Comparison of ENCODE assay signal across 14 cellular contexts in the genomic region with DNA sequence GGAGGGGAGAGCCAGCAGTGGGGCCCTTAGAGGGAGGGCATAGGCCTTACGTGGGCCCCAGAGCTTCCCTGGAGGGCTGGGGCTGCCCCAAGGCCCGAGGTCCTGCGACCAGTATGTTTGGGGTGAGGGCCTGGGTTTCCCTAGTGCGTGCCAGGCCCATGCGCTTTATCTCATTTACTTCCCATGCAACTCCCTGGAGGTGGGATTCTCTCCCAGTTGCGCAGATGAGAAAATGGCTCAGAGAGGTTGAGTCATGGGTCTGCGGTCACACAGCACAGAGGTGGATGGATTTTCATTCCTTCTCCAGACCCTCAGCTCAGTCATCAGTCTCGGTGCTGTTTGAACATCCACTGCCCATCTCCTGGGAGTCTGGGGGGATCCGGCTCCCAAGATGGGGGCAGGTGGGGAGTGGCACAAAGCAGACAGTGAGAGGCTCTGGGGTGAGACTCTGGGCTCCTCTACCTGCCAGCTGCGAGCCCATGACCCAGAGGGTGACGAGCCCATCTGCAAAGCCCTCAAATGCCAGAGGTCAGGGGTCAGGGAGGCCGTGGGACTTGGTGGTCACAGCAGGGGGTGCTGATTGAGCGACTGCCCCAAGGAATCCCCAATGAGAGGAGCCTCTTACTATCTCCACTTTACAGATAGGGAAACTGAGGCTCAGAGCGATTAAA.
"Had no signal": no experiment of that assay in that cellular context is flagged by ENCODE, and none has a peak within 500 bp of the region (broad histone marks: within the 10 kb centered on the region; RNA-seq: fewer than 3 reads in every experiment).

No MANE protein-coding gene starts in this region.

- H3K4me1 ChIP-seq: gastrocnemius medialis had no signal

- H3K4me3 ChIP-seq: gastrocnemius medialis, heart right ventricle, skin epidermis had no signal

- H3K4me3 Mint-ChIP-seq: endodermal cell had no signal

- DNase-seq: activated CD4-positive, alpha-beta T cell treated with anti-CD3 and anti-CD28 coated beads, Interleukin-2, amount 50 U/mL, for 1 hour; activated CD8-positive, alpha-beta memory T cell treated with anti-CD3 and anti-CD28 coated beads for 24 hours; activated naive CD4-positive, alpha-beta T cell; endodermal cell; gastrocnemius medialis; heart right ventricle; retina; stimulated activated CD4-positive, alpha-beta T cell treated with anti-CD3 and anti-CD28 coated beads, Interleukin-15, amount 100 ng/mL, for 24 hours; stimulated activated CD4-positive, alpha-beta T cell treated with anti-CD3 and anti-CD28 coated beads, Interleukin-4, amount 100 ng/mL, for 24 hours; stimulated activated naive CD4-positive, alpha-beta T cell treated with Interleukin-2 at 50 U/mL for 16 hours; substantia nigra; SW 1271; trophoblast cell had no signal

- ATAC-seq: gastrocnemius medialis, heart right ventricle had no signal

- H3K9me3 Mint-ChIP-seq: endodermal cell had no signal

- H3K27me3 ChIP-seq: gastrocnemius medialis, heart right ventricle had no signal

- H3K9me3 ChIP-seq: gastrocnemius medialis, heart right ventricle had no signal

- H3K36me3 ChIP-seq: gastrocnemius medialis had no signal

- H3K27ac ChIP-seq: gastrocnemius medialis, heart right ventricle, skin epidermis had no signal
